9 cellular contexts compared by ENCODE assay signal in the genomic region with DNA sequence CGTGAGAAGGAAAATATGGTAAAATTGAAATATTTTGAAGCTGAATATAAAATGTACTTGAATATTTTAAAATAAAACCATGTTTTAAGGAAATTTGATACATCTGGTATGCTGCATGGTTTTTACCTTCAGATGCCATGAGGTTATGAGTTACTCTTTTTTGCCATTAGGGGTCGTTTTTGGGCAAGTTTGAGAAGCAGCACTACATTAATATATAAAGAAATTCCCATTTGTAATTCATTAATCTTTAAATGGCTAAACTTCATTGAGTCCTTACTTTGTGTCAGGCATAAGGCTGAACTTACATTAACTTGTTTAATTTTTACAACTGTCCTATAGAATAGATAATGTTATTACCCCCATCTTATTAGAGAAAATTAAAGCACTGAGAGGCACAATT.
A peak's percentile ranks its signal among the peaks of the same experiment; 100 is the strongest.
DNase-seq lines count a peak whose midpoint lies in the region; ATAC-seq and TF ChIP-seq lines count a peak whose summit lies in the region.
"Had no signal": no experiment of that assay in that cellular context is flagged by ENCODE, and none has a peak within 500 bp of the region (broad histone marks: within the 10 kb centered on the region; RNA-seq: fewer than 3 reads in every experiment).

No MANE protein-coding gene starts in this region.

- H3K36me3 ChIP-seq in BJ (ENCODE audit: control insufficient read depth, insufficient read depth, low read length) (no peaks in the 10 kb centered on the region), HEK293 (ENCODE audit: control insufficient read depth in 2 of 2, insufficient read depth in 1 of 2, low read length in 2 of 2) (no peaks in the 10 kb centered on the region), SU-DHL-6 (ENCODE audit: low read length) (no peaks in the 10 kb centered on the region), kidney epithelial cell (ENCODE audit: control insufficient read depth, insufficient read depth, low read length) (no peaks in the 10 kb centered on the region)

- H2AFZ ChIP-seq in SU-DHL-6 (ENCODE audit: low read depth, low read length, severe bottlenecking) = no peak overlapping the region

- no peak overlapping the region for H3K9ac ChIP-seq in SU-DHL-6 (ENCODE audit: low read length)

- no peak overlapping the region for H3K4me2 ChIP-seq in SU-DHL-6 (ENCODE audit: low read depth, low read length, poor library complexity, severe bottlenecking)

- H3K4me1 ChIP-seq in HEK293 (ENCODE audit: control insufficient read depth, insufficient read depth, low read length) = no peaks in the 10 kb centered on the region

- TF ChIP-seq CTCF in BJ (IDR thresholded peaks at IDR 0.05; ENCODE audit: insufficient read depth, low read depth, low read length) (peak; percentile 62), HEK293 (tag by site-specific recombination; IDR thresholded peaks at IDR 0.05) (no peak), SU-DHL-6 (IDR thresholded peaks at IDR 0.05; ENCODE audit: insufficient read depth, low read length, poor library complexity, severe bottlenecking) (peak; percentile 46), kidney epithelial cell (IDR thresholded peaks at IDR 0.05; ENCODE audit: insufficient read depth, low read length, poor library complexity, severe bottlenecking) (peak; percentile 46)

- CTCF ChIA-PET in BJ (lab: Yijun Ruan, JAX) (interaction anchor here (0.7 to 1.5 kb wide), 4 partner anchors 13 to 464 kb away, joined by 3 to 6 read pairs (median 4); no protein-coding TSS in a partner anchor), HEK293 (lab: Yijun Ruan, JAX) (interaction anchor here (0.6 to 3.9 kb wide), 14 partner anchors 8 to 661 kb away, joined by 3 to 22 read pairs (median 4); no protein-coding TSS in a partner anchor)

- ATAC-seq in HG03520 (IDR thresholded peaks at IDR 0.05; ENCODE audit: unreplicated experiment) = no peak
- ATAC-seq in GM19455 (IDR thresholded peaks at IDR 0.05; ENCODE audit: unreplicated experiment) = no peak

- DNase-seq in BJ (ENCODE audit: low read depth) (no peak), kidney epithelial cell (ENCODE audit: low read depth) (no peak), iPS-NIHi7 (ENCODE audit: extremely low spot score) (no peak), inferior parietal cortex (ENCODE audit: extremely low spot score) (no peak)
- DNase-seq: activated naive CD4-positive, alpha-beta T cell treated with anti-CD3 and anti-CD28 coated beads for 36 hours had no signal

- H3K9me2 ChIP-seq in SU-DHL-6 (replicated peaks; ENCODE audit: insufficient read depth, low read length) = no peaks in the 10 kb centered on the region

- H3K9me3 ChIP-seq in HEK293 (ENCODE audit: control insufficient read depth, insufficient read depth, low read depth, low read length) (no peaks in the 10 kb centered on the region), SU-DHL-6 (ENCODE audit: insufficient read depth, low read length) (no peaks in the 10 kb centered on the region)

- H4K20me1 ChIP-seq in SU-DHL-6 (ENCODE audit: low read depth, low read length) = no peaks in the 10 kb centered on the region

- H3K79me2 ChIP-seq in SU-DHL-6 (ENCODE audit: insufficient read depth, low read length) = no peaks in the 10 kb centered on the region

- H3K27ac ChIP-seq in HEK293 (ENCODE audit: extremely low read depth, low read depth, low read length) = no peak overlapping the region
- H3K27ac ChIP-seq in SU-DHL-6 (ENCODE audit: low read depth, low read length) = no peak overlapping the region

- H3F3A ChIP-seq in SU-DHL-6 (ENCODE audit: insufficient read depth) = peaks cover 4% of the 10 kb centered on the region; the same call in 1 of the 2 replicates

- POLR2A ChIA-PET in BJ (lab: Charles Lee) (no interaction called here), HEK293 (lab: Yijun Ruan, JAX) (no interaction called here)

- H3K4me3 ChIP-seq in BJ (ENCODE audit: low read depth, low read length) (no peak overlapping the region), HEK293 (ENCODE audit: low read depth, low read length) (no peak overlapping the region), SU-DHL-6 (ENCODE audit: insufficient read depth, low read length, poor library complexity, severe bottlenecking) (no peak overlapping the region), kidney epithelial cell (ENCODE audit: low read depth, low read length) (no peak overlapping the region)

- H3K27me3 ChIP-seq in BJ (ENCODE audit: control insufficient read depth, insufficient read depth, low read length) (no peaks in the 10 kb centered on the region), SU-DHL-6 (ENCODE audit: low read length) (no peaks in the 10 kb centered on the region), kidney epithelial cell (ENCODE audit: control insufficient read depth, insufficient read depth, low read length) (no peaks in the 10 kb centered on the region)

TF ChIP-seq in HEK293, 187 proteins besides CTCF, POLR2A, EP300 and RAD21:
- TF ChIP-seq ZNF654 (tag by site-specific recombination; IDR thresholded peaks at IDR 0.05; ENCODE audit: low read depth) = peak; percentile 70
- no peak for TF ChIP-seq ZNF544 (tag by site-specific recombination; IDR thresholded peaks at IDR 0.05)
